In genomic region chr17:14308965-14309879, GRCh38 we compare ENCODE assay signal across 1 cellular context.
TF ChIP-seq lines count a peak whose summit lies in the region.

No MANE protein-coding gene starts in this region.

TF ChIP-seq in K562, 482 proteins besides CTCF, POLR2A, EP300 and RAD21 (continued from another document and continues in another):
- TF ChIP-seq RREB1 (CRISPR knock-in tag; IDR thresholded peaks at IDR 0.05) (0 out of 2 replicates have a peak, but pooled peaks have one; percentile 42), ZNF507 (tag; conservative IDR thresholded peaks at IDR 0.05) (no peak), NR4A1 (CRISPR knock-in tag; IDR thresholded peaks at IDR 0.05) (no peak), NR4A1 (tag; IDR thresholded peaks at IDR 0.05) (0 out of 2 replicates have a peak, but pooled peaks have one; percentile 64), MEF2D (tag; conservative IDR thresholded peaks at IDR 0.05; ENCODE audit: low read depth) (no peak), ZNF324 (CRISPR knock-in tag; IDR thresholded peaks at IDR 0.05) (no peak), NONO (IDR thresholded peaks at IDR 0.05; ENCODE audit: low read depth in 2 of 2, low read length in 1 of 2) (peak in 1 of 2 experiments; percentile 79; a peak in 1 of 4 replicates), ZNF436 (CRISPR knock-in tag; IDR thresholded peaks at IDR 0.05) (no peak), ZNF175 (CRISPR knock-in tag; IDR thresholded peaks at IDR 0.05; ENCODE audit: low read depth) (no peak), MCM3 (IDR thresholded peaks at IDR 0.05) (no peak), ARID3A (IDR thresholded peaks at IDR 0.05; ENCODE audit: borderline replicate concordance, low read depth, low read length) (no peak), ZNF76 (CRISPR knock-in tag; IDR thresholded peaks at IDR 0.05; ENCODE audit: borderline replicate concordance) (no peak), ZNF12 (CRISPR knock-in tag; IDR thresholded peaks at IDR 0.05) (no peak), FIP1L1 (IDR thresholded peaks at IDR 0.05; ENCODE audit: low read depth, low read length, poor library complexity, severe bottlenecking) (peak; percentile 64), ZNF232 (CRISPR knock-in tag; IDR thresholded peaks at IDR 0.05) (no peak), CSDE1 (IDR thresholded peaks at IDR 0.05) (no peak), PRPF4 (IDR thresholded peaks at IDR 0.05; ENCODE audit: insufficient read depth, low read depth, low read length, poor library complexity, severe bottlenecking) (no peak), ARID3B (CRISPR knock-in tag; IDR thresholded peaks at IDR 0.05; ENCODE audit: borderline replicate concordance) (no peak), RCOR1 (IDR thresholded peaks at IDR 0.05; ENCODE audit: borderline replicate concordance in 1 of 2, low read depth in 2 of 2, low read length in 2 of 2) (0 out of 4 replicates have a peak, but pooled peaks of 1 of the 2 experiments have one; percentile 32), MEF2A (IDR thresholded peaks at IDR 0.05; ENCODE audit: control insufficient read depth, low read depth, low read length) (no peak), TBL1XR1 (IDR thresholded peaks at IDR 0.05; ENCODE audit: low read length in 2 of 2) (no peak), NCOA6 (IDR thresholded peaks at IDR 0.05) (no peak), ZBED1 (IDR thresholded peaks at IDR 0.05) (no peak; the same call in 1 of the 2 replicates), SNIP1 (IDR thresholded peaks at IDR 0.05; ENCODE audit: low read depth) (no peak), BMI1 (IDR thresholded peaks at IDR 0.05; ENCODE audit: low read length) (no peak), ZNF384 (IDR thresholded peaks at IDR 0.05; ENCODE audit: low read depth, low read length) (no peak), ZNF165 (CRISPR knock-in tag; IDR thresholded peaks at IDR 0.05; ENCODE audit: borderline replicate concordance) (no peak), NR1H2 (CRISPR knock-in tag; IDR thresholded peaks at IDR 0.05) (no peak), DACH1 (IDR thresholded peaks at IDR 0.05; ENCODE audit: partially characterized antibody) (peak; percentile 72), STAT5A (IDR thresholded peaks at IDR 0.05; ENCODE audit: borderline replicate concordance, low read length) (no peak), TFAP4 (CRISPR knock-in tag; IDR thresholded peaks at IDR 0.05; ENCODE audit: borderline replicate concordance) (peak; percentile 93), GABPB1 (CRISPR knock-in tag; IDR thresholded peaks at IDR 0.05) (peak; percentile 52; the same call in 1 of the 2 replicates), ZNF212 (CRISPR knock-in tag; IDR thresholded peaks at IDR 0.05) (no peak), SIN3B (IDR thresholded peaks at IDR 0.05; ENCODE audit: low read depth) (no peak), ETS2 (tag; IDR thresholded peaks at IDR 0.05; ENCODE audit: borderline replicate concordance, poor library complexity, severe bottlenecking) (no peak), POLR2AphosphoS5 (IDR thresholded peaks at IDR 0.05; ENCODE audit: control insufficient read depth, insufficient read depth, low read depth, low read length) (no peak; the same call in 1 of the 2 replicates)
- TF ChIP-seq, protein P1, sequence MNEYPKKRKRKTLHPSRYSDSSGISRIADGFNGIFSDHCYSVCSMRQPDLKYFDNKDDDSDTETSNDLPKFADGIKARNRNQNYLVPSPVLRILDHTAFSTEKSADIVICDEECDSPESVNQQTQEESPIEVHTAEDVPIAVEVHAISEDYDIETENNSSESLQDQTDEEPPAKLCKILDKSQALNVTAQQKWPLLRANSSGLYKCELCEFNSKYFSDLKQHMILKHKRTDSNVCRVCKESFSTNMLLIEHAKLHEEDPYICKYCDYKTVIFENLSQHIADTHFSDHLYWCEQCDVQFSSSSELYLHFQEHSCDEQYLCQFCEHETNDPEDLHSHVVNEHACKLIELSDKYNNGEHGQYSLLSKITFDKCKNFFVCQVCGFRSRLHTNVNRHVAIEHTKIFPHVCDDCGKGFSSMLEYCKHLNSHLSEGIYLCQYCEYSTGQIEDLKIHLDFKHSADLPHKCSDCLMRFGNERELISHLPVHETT (CRISPR knock-in tag; conservative IDR thresholded peaks at IDR 0.05 in 1 of 2, IDR thresholded peaks at IDR 0.05 in 1 of 2) = no peak
- TF ChIP-seq, protein P2, sequence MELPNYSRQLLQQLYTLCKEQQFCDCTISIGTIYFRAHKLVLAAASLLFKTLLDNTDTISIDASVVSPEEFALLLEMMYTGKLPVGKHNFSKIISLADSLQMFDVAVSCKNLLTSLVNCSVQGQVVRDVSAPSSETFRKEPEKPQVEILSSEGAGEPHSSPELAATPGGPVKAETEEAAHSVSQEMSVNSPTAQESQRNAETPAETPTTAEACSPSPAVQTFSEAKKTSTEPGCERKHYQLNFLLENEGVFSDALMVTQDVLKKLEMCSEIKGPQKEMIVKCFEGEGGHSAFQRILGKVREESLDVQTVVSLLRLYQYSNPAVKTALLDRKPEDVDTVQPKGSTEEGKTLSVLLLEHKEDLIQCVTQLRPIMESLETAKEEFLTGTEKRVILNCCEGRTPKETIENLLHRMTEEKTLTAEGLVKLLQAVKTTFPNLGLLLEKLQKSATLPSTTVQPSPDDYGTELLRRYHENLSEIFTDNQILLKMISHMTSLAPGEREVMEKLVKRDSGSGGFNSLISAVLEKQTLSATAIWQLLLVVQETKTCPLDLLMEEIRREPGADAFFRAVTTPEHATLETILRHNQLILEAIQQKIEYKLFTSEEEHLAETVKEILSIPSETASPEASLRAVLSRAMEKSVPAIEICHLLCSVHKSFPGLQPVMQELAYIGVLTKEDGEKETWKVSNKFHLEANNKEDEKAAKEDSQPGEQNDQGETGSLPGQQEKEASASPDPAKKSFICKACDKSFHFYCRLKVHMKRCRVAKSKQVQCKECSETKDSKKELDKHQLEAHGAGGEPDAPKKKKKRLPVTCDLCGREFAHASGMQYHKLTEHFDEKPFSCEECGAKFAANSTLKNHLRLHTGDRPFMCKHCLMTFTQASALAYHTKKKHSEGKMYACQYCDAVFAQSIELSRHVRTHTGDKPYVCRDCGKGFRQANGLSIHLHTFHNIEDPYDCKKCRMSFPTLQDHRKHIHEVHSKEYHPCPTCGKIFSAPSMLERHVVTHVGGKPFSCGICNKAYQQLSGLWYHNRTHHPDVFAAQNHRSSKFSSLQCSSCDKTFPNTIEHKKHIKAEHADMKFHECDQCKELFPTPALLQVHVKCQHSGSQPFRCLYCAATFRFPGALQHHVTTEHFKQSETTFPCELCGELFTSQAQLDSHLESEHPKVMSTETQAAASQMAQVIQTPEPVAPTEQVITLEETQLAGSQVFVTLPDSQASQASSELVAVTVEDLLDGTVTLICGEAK (IDR thresholded peaks at IDR 0.05) = peak; percentile 37
- TF ChIP-seq, protein P2 (CRISPR knock-in tag; IDR thresholded peaks at IDR 0.05) = no peak
- TF ChIP-seq, protein P3, sequence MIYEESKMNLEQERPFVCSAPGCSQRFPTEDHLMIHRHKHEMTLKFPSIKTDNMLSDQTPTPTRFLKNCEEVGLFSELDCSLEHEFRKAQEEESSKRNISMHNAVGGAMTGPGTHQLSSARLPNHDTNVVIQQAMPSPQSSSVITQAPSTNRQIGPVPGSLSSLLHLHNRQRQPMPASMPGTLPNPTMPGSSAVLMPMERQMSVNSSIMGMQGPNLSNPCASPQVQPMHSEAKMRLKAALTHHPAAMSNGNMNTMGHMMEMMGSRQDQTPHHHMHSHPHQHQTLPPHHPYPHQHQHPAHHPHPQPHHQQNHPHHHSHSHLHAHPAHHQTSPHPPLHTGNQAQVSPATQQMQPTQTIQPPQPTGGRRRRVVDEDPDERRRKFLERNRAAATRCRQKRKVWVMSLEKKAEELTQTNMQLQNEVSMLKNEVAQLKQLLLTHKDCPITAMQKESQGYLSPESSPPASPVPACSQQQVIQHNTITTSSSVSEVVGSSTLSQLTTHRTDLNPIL (CRISPR knock-in tag; IDR thresholded peaks at IDR 0.05) = no peak
